ENCODE assay signal across 33 cellular contexts in the genomic region with DNA sequence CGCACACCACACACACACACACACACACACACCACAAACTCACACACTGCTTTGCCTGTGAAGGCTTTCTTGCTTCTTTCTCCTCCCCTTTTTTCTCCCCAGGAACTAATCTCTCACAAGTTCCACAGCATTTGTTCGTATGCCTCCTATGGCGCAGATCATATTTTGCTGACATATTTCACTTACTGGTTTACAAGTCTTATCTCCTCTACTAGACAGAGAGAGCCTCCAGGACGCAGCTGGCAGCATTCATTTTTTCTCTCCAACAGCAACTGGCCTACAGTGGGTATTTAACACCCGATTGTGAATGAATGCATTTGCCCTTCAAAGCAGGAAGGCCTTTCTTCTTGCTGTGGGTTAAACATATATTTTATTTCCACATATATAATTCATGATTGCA.
"Had no signal": no experiment of that assay in that cellular context is flagged by ENCODE, and none has a peak within 500 bp of the region (broad histone marks: within the 10 kb centered on the region; RNA-seq: fewer than 3 reads in every experiment).

No MANE protein-coding gene starts in this region.

- H3K4me3 Mint-ChIP-seq: activated CD4-positive, alpha-beta memory T cell treated with anti-CD3 and anti-CD28 coated beads for 36 hours; activated naive CD4-positive, alpha-beta T cell treated with anti-CD3 and anti-CD28 coated beads for 36 hours; activated naive CD8-positive, alpha-beta T cell; activated naive CD8-positive, alpha-beta T cell treated with anti-CD3 and anti-CD28 coated beads, Interleukin-2, amount 50 U/mL, for 24 hours; activated T-cell treated with anti-CD3 and anti-CD28 coated beads, Interleukin-2, amount 50 U/mL, for 4 hours; activated T-helper 1 cell treated with anti-CD3 and anti-CD28 coated beads, Interleukin-12 subunit alpha, Interleukin-12 subunit beta, Interleukin-2, Interleukin-4 antibody, amounts not matched to agents 30 ng/mL and 10 ng/mL and 1 ng/mL, durations not matched to agents 14 hours and 24 hours and 36 hours; central memory CD8-positive, alpha-beta T cell; IgD-negative memory B cell had no signal

- H3K27me3 Mint-ChIP-seq: activated naive CD8-positive, alpha-beta T cell had no signal

- H3K9me3 ChIP-seq: MG63 had no signal

- H3K9me3 Mint-ChIP-seq: activated CD4-positive, alpha-beta memory T cell treated with anti-CD3 and anti-CD28 coated beads for 36 hours; activated naive CD4-positive, alpha-beta T cell treated with anti-CD3 and anti-CD28 coated beads for 36 hours; activated naive CD8-positive, alpha-beta T cell treated with anti-CD3 and anti-CD28 coated beads, Interleukin-2, amount 50 U/mL, for 24 hours; activated T-cell treated with anti-CD3 and anti-CD28 coated beads, Interleukin-2, amount 50 U/mL, for 4 hours; activated T-helper 1 cell treated with anti-CD3 and anti-CD28 coated beads, Interleukin-12 subunit alpha, Interleukin-12 subunit beta, Interleukin-2, Interleukin-4 antibody, amounts not matched to agents 30 ng/mL and 10 ng/mL and 1 ng/mL, durations not matched to agents 14 hours and 24 hours and 36 hours; central memory CD8-positive, alpha-beta T cell had no signal

- H3K27ac ChIP-seq: brain microvascular endothelial cell, PC-9, RWPE1 had no signal

- H3K27ac Mint-ChIP-seq: activated CD4-positive, alpha-beta memory T cell treated with anti-CD3 and anti-CD28 coated beads for 36 hours; activated naive CD4-positive, alpha-beta T cell treated with anti-CD3 and anti-CD28 coated beads for 36 hours; activated naive CD8-positive, alpha-beta T cell; activated naive CD8-positive, alpha-beta T cell treated with anti-CD3 and anti-CD28 coated beads, Interleukin-2, amount 50 U/mL, for 24 hours; activated T-helper 1 cell treated with anti-CD3 and anti-CD28 coated beads, Interleukin-12 subunit alpha, Interleukin-12 subunit beta, Interleukin-2, Interleukin-4 antibody, amounts not matched to agents 30 ng/mL and 10 ng/mL and 1 ng/mL, durations not matched to agents 14 hours and 24 hours and 36 hours; IgD-negative memory B cell had no signal

- H3K36me3 Mint-ChIP-seq: activated CD4-positive, alpha-beta memory T cell treated with anti-CD3 and anti-CD28 coated beads for 36 hours; activated naive CD8-positive, alpha-beta T cell; IgD-negative memory B cell had no signal

- H3K4me1 Mint-ChIP-seq: activated naive CD8-positive, alpha-beta T cell treated with anti-CD3 and anti-CD28 coated beads, Interleukin-2, amount 50 U/mL, for 24 hours; central memory CD8-positive, alpha-beta T cell; IgD-negative memory B cell had no signal

- H3K36me3 ChIP-seq: brain microvascular endothelial cell, MG63 had no signal

- H3K27me3 ChIP-seq: brain microvascular endothelial cell, MG63 had no signal

- H3K4me3 ChIP-seq: MG63, PC-9 had no signal

- DNase-seq: activated CD4-positive, alpha-beta memory T cell treated with anti-CD3 and anti-CD28 coated beads for 36 hours; activated CD4-positive, alpha-beta T cell treated with anti-CD3 and anti-CD28 coated beads for 4 hours; activated CD4-positive, alpha-beta T cell treated with anti-CD3 and anti-CD28 coated beads, Interleukin-2, amount 50 U/mL, for 1 hour; activated CD8-positive, alpha-beta memory T cell treated with anti-CD3 and anti-CD28 coated beads, Interleukin-2, amount 50 U/mL, for 4 hours; activated gamma-delta T cell treated with Interleukin-2 at 50 U/mL for 16 hours; activated naive CD4-positive, alpha-beta T cell treated with anti-CD3 and anti-CD28 coated beads for 36 hours; activated naive CD8-positive, alpha-beta T cell treated with anti-CD3 and anti-CD28 coated beads, Interleukin-2, amount 50 U/mL, for 24 hours; activated T-cell treated with anti-CD3 and anti-CD28 coated beads for 4 hours; activated T-cell treated with anti-CD3 and anti-CD28 coated beads, Interleukin-2, amount 50 U/mL, for 4 hours; amniotic stem cell; aorta; brain microvascular endothelial cell; Kasumi-1; KG1; MG63; NCI-H1048; NCI-H1105 treated with DMSO at 0.1 percent for 48 hours; NCI-H1436; NCI-H1694; NCI-H1930; NCI-H2081 treated with DMSO at 0.1 percent for 48 hours; NCI-H510A; NCI-H526; NCI-H748 treated with DMSO at 0.1 percent for 48 hours; NK-92 treated with Interleukin-12 subunit alpha and Interleukin-12 subunit beta, amount 100 ng/mL, for 24 hours; PC-9; T1000 had no signal

- ATAC-seq: activated naive CD8-positive, alpha-beta T cell treated with anti-CD3 and anti-CD28 coated beads, Interleukin-2, amount 50 U/mL, for 24 hours; activated T-cell treated with anti-CD3 and anti-CD28 coated beads, Interleukin-2, amount 50 U/mL, for 4 hours; Right ventricle myocardium inferior had no signal
